ENCODE assay signal across 13 cellular contexts in the genomic region with DNA sequence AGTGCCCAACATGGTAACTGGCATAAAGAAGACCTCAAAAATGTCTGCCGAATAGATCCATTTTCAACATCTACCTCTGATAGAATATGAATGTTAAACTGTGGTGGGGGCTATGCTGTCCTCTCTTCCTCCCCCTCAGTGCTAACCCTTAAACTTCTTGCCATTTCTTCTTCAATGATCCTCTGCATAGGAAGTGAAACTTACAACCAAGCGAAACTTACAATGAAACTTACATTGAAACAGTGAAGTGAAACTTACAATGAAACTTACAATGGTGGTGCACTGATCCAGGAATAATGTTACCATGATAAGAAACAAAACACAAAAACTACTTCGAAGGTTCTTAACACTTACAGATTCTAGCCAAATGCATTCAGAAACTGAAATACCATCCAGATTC. TPM values are rescaled to one million over a fixed set of nuclear protein-coding genes. Genes with fewer than 3 reads are reported as not detected.
DNase-seq lines count a peak whose midpoint lies in the region; ATAC-seq and TF ChIP-seq lines count a peak whose summit lies in the region.
"Had no signal": no experiment of that assay in that cellular context is flagged by ENCODE, and none has a peak within 500 bp of the region (broad histone marks: within the 10 kb centered on the region; RNA-seq: fewer than 3 reads in every experiment).

No MANE protein-coding gene starts in this region.

- H3K4me1 ChIP-seq in OCI-LY3 (ENCODE audit: low read length), result peaks cover 37% of the 10 kb centered on the region

- H3K27me3 Mint-ChIP-seq in activated CD4-positive, alpha-beta T cell treated with anti-CD3 and anti-CD28 coated beads for 36 hours, result no peaks in the 10 kb centered on the region

- peaks cover 74% of the 10 kb centered on the region for H3K36me3 ChIP-seq in OCI-LY3 (replicated peaks; ENCODE audit: low read depth, low read length)

- H3K36me3 Mint-ChIP-seq in activated CD4-positive, alpha-beta T cell treated with anti-CD3 and anti-CD28 coated beads for 36 hours (ENCODE audit: low read depth), result peaks cover 50% of the 10 kb centered on the region

- peaks cover 75% of the 10 kb centered on the region for H3K79me2 ChIP-seq in OCI-LY3 (ENCODE audit: low read length)

- H3K4me1 Mint-ChIP-seq in activated CD4-positive, alpha-beta T cell treated with anti-CD3 and anti-CD28 coated beads for 36 hours, result peaks cover 33% of the 10 kb centered on the region

- POLR2A ChIA-PET in activated CD4-positive, alpha-beta T cell treated with anti-CD3 and anti-CD28 coated beads for 36 hours (lab: Charles Lee), result no interaction called here

- peak overlapping the region; percentile 29; the same call in 1 of the 2 replicates for H3K9ac ChIP-seq in OCI-LY3 (ENCODE audit: low read length)

- DNase-seq in activated CD4-positive, alpha-beta T cell treated with anti-CD3 and anti-CD28 coated beads for 36 hours, result no peak
- no peak for DNase-seq in activated CD4-positive, alpha-beta T cell treated with anti-CD3 and anti-CD28 coated beads, Interleukin-2, amount 50 U/mL, for 4 hours
- peak; percentile 59 for DNase-seq in pons (ENCODE audit: low spot score)
- no peak for DNase-seq in NCI-H2107 treated with DMSO at 0.1 percent for 48 hours (lab: John Stamatoyannopoulos, UW; ENCODE audit: unreplicated experiment)
- no peak for DNase-seq in NCI-H146 (lab: John Stamatoyannopoulos, UW)
- DNase-seq in GM10266 (ENCODE audit: extremely low spot score), result no peak
- DNase-seq: cerebellar nuclear complex, DMS 273 treated with DMSO at 0.1 percent for 48 hours had no signal

- 0 out of 2 replicates have a peak, but pooled peaks cover 5% of the 10 kb centered on the region for H3K9me3 ChIP-seq in OCI-LY3 (ENCODE audit: insufficient read depth, low read length)

- ATAC-seq in activated CD4-positive, alpha-beta T cell treated with anti-CD3 and anti-CD28 coated beads for 36 hours, result no peak
- peak; percentile 55 for ATAC-seq in HG02798 (IDR thresholded peaks at IDR 0.05; ENCODE audit: poor library complexity, unreplicated experiment)

- no peak overlapping the region for H2AFZ ChIP-seq in OCI-LY3 (ENCODE audit: low read depth, low read length)

- no peak overlapping the region for H3K4me3 Mint-ChIP-seq in activated CD4-positive, alpha-beta T cell treated with anti-CD3 and anti-CD28 coated beads for 36 hours

- peak overlapping the region; percentile 54 for H3K4me2 ChIP-seq in OCI-LY3 (ENCODE audit: low read length)

- peaks cover 9% of the 10 kb centered on the region for H4K20me1 ChIP-seq in OCI-LY3 (ENCODE audit: insufficient read depth, low read length)

- CTCF ChIA-PET in activated CD4-positive, alpha-beta T cell treated with anti-CD3 and anti-CD28 coated beads for 36 hours (lab: Charles Lee), result interaction anchor here (0.6 kb wide), 1 partner anchor 70 kb away, joined by 3 read pairs; no protein-coding TSS in a partner anchor

- H3K27ac ChIP-seq in OCI-LY3 (ENCODE audit: low read length), result peak overlapping the region; percentile 89

- H3K27me3 ChIP-seq in OCI-LY3 (ENCODE audit: low read depth, low read length), result no peaks in the 10 kb centered on the region

- no peaks in the 10 kb centered on the region for H3K9me3 Mint-ChIP-seq in activated CD4-positive, alpha-beta T cell treated with anti-CD3 and anti-CD28 coated beads for 36 hours (ENCODE audit: low read depth)

- intact Hi-C loops in activated CD4-positive, alpha-beta T cell treated with anti-CD3 and anti-CD28 coated beads for 36 hours (cut with DNase I, micrococcal nuclease), result no loop called here

- peak overlapping the region; percentile 53 for H3K27ac Mint-ChIP-seq in activated CD4-positive, alpha-beta T cell treated with anti-CD3 and anti-CD28 coated beads for 36 hours

- H3K4me3 ChIP-seq in OCI-LY3 (ENCODE audit: low read length), result peak overlapping the region; percentile 37

- TF ChIP-seq CTCF in OCI-LY3 (IDR thresholded peaks at IDR 0.05; ENCODE audit: low read depth, low read length), result no peak
- no peak for TF ChIP-seq CTCF in GM10266 (IDR thresholded peaks at IDR 0.05; ENCODE audit: control insufficient read depth, insufficient read depth, low read depth, missing control alignments)

RNA-seq across cellular contexts. Expression of gene RTCB, which starts 4.7 kb away (rescaled TPM):
- 10 to 100 TPM; 60.9 to 86.3 TPM for total RNA-seq in activated CD4-positive, alpha-beta T cell treated with anti-CD3 and anti-CD28 coated beads for 36 hours

RNA-seq across cellular contexts. Expression of gene RFPL3, which starts 49.7 kb away (rescaled TPM):
- total RNA-seq in activated CD4-positive, alpha-beta T cell treated with anti-CD3 and anti-CD28 coated beads for 36 hours, result not detected
- total RNA-seq: A172, myocyte, skeletal muscle tissue had no signal

RNA-seq across cellular contexts. Expression of gene BPIFC, which starts 56.9 kb away (rescaled TPM):
- total RNA-seq in activated CD4-positive, alpha-beta T cell treated with anti-CD3 and anti-CD28 coated beads for 36 hours, result not detected
- total RNA-seq: A172, myocyte, skeletal muscle tissue had no signal
